In the genomic region with DNA sequence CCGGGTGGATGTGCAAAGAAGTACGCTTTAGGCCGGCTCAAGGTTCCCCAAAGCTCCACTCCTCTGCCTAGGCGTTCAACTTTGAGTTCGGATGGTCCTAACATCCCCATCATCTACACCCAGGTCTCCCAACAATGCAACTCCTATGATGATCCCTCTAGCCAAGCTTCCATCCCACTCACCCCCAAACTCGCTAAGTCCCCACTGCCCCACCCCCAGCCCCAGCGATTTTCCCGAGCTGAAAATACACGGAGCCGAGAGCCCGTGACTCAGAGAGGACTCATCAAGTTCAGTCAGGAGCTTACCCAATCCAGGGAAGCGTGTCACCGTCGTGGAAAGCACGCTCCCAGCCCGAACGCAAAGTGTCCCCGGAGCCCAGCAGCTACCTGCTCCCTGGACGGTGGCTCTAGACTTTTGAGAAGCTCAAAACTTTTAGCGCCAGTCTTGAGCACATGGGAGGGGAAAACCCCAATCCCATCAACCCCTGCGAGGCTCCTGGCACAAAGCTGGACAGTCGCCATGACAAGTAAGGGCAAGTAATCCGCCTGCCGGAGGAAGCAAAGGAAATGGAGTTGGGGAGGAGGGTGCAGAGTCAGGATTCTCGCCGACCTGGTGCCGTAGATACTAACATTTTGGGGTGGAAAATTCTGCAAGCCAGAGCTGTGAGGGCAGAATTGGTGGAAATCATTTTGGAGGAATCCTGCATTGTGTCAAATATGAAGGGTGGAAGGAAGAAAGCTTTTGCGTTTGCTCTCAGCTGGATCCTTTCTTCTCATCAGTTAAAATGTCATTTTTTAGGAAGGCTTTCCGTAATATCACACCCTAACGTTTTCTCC, we compare ENCODE assay signal across 2 cellular contexts.
A peak's percentile ranks its signal among the peaks of the same experiment; 100 is the strongest.
TF ChIP-seq lines count a peak whose summit lies in the region.

TP53 (minus strand) TSS at position 419 of the 836 bp plus-strand sequence. CDS start 10,896 bp downstream, outside the sequence.

TF ChIP-seq in HEK293, 187 proteins besides CTCF, POLR2A, EP300 and RAD21 (continued from another document and continues in another):
- TF ChIP-seq, protein P1, sequence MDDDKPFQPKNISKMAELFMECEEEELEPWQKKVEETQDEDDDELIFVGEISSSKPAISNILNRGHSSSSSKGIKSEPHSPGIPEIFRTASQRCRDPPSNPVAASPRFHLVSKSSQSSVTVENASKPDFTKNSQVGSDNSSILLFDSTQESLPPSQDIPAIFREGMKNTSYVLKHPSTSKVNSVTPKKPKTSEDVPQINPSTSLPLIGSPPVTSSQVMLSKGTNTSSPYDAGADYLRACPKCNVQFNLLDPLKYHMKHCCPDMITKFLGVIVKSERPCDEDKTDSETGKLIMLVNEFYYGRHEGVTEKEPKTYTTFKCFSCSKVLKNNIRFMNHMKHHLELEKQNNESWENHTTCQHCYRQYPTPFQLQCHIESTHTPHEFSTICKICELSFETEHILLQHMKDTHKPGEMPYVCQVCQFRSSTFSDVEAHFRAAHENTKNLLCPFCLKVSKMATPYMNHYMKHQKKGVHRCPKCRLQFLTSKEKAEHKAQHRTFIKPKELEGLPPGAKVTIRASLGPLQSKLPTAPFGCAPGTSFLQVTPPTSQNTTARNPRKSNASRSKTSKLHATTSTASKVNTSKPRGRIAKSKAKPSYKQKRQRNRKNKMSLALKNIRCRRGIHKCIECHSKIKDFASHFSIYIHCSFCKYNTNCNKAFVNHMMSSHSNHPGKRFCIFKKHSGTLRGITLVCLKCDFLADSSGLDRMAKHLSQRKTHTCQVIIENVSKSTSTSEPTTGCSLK (tag by site-specific recombination; IDR thresholded peaks at IDR 0.05): no peak
- TF ChIP-seq ZNF473 (tag by site-specific recombination; IDR thresholded peaks at IDR 0.05) (no peak), ZNF366 (tag by site-specific recombination; conservative IDR thresholded peaks at IDR 0.05) (peak; percentile 97), ZNF501 (tag by site-specific recombination; IDR thresholded peaks at IDR 0.05) (peak; percentile 20; the same call in 1 of the 2 replicates), OSR2 (tag by site-specific recombination; IDR thresholded peaks at IDR 0.05) (peak; percentile 74), TRIM28 (IDR thresholded peaks at IDR 0.05; ENCODE audit: borderline replicate concordance, low read length) (no peak), ZNF10 (tag by site-specific recombination; IDR thresholded peaks at IDR 0.05) (no peak), ZNF391 (tag by site-specific recombination; IDR thresholded peaks at IDR 0.05; ENCODE audit: borderline replicate concordance, low read depth) (peak; percentile 55; the same call in 1 of the 2 replicates), ZNF138 (tag by site-specific recombination; IDR thresholded peaks at IDR 0.05; ENCODE audit: borderline replicate concordance) (no peak), EGR2 (tag by site-specific recombination; IDR thresholded peaks at IDR 0.05; ENCODE audit: low read depth) (no peak), ZNF544 (tag by site-specific recombination; IDR thresholded peaks at IDR 0.05) (no peak), ZBTB17 (tag by site-specific recombination; IDR thresholded peaks at IDR 0.05) (peak; percentile 90), HOXA7 (CRISPR knock-in tag; IDR thresholded peaks at IDR 0.05; ENCODE audit: borderline replicate concordance) (no peak), ZSCAN30 (tag by site-specific recombination; IDR thresholded peaks at IDR 0.05) (no peak), ZSCAN18 (tag by site-specific recombination; IDR thresholded peaks at IDR 0.05) (no peak), ZBTB7A (tag by site-specific recombination; IDR thresholded peaks at IDR 0.05; ENCODE audit: low read depth) (no peak), ZNF701 (tag by site-specific recombination; IDR thresholded peaks at IDR 0.05) (no peak)
- TF ChIP-seq, protein P2, sequence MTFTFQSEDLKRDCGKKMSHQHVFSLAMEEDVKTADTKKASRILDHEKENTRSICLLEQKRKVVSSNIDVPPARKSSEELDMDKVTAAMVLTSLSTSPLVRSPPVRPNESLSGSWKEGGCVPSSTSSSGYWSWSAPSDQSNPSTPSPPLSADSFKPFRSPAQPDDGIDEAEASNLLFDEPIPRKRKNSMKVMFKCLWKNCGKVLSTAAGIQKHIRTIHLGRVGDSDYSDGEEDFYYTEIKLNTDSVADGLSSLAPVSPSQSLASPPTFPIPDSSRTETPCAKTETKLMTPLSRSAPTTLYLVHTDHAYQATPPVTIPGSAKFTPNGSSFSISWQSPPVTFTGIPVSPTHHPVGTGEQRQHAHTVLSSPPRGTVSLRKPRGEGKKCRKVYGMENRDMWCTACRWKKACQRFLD (tag by site-specific recombination; IDR thresholded peaks at IDR 0.05): no peak
- TF ChIP-seq, protein P3, sequence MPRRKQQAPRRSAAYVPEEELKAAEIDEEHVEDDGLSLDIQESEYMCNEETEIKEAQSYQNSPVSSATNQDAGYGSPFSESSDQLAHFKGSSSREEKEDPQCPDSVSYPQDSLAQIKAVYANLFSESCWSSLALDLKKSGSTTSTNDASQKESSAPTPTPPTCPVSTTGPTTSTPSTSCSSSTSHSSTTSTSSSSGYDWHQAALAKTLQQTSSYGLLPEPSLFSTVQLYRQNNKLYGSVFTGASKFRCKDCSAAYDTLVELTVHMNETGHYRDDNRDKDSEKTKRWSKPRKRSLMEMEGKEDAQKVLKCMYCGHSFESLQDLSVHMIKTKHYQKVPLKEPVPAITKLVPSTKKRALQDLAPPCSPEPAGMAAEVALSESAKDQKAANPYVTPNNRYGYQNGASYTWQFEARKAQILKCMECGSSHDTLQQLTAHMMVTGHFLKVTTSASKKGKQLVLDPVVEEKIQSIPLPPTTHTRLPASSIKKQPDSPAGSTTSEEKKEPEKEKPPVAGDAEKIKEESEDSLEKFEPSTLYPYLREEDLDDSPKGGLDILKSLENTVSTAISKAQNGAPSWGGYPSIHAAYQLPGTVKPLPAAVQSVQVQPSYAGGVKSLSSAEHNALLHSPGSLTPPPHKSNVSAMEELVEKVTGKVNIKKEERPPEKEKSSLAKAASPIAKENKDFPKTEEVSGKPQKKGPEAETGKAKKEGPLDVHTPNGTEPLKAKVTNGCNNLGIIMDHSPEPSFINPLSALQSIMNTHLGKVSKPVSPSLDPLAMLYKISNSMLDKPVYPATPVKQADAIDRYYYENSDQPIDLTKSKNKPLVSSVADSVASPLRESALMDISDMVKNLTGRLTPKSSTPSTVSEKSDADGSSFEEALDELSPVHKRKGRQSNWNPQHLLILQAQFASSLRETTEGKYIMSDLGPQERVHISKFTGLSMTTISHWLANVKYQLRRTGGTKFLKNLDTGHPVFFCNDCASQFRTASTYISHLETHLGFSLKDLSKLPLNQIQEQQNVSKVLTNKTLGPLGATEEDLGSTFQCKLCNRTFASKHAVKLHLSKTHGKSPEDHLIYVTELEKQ (tag by site-specific recombination; IDR thresholded peaks at IDR 0.05; ENCODE audit: borderline replicate concordance): no peak

TF ChIP-seq in GM12878, 131 proteins besides CTCF, POLR2A, EP300 and RAD21 (continued from another document and continues in another):
- TF ChIP-seq, protein P4, sequence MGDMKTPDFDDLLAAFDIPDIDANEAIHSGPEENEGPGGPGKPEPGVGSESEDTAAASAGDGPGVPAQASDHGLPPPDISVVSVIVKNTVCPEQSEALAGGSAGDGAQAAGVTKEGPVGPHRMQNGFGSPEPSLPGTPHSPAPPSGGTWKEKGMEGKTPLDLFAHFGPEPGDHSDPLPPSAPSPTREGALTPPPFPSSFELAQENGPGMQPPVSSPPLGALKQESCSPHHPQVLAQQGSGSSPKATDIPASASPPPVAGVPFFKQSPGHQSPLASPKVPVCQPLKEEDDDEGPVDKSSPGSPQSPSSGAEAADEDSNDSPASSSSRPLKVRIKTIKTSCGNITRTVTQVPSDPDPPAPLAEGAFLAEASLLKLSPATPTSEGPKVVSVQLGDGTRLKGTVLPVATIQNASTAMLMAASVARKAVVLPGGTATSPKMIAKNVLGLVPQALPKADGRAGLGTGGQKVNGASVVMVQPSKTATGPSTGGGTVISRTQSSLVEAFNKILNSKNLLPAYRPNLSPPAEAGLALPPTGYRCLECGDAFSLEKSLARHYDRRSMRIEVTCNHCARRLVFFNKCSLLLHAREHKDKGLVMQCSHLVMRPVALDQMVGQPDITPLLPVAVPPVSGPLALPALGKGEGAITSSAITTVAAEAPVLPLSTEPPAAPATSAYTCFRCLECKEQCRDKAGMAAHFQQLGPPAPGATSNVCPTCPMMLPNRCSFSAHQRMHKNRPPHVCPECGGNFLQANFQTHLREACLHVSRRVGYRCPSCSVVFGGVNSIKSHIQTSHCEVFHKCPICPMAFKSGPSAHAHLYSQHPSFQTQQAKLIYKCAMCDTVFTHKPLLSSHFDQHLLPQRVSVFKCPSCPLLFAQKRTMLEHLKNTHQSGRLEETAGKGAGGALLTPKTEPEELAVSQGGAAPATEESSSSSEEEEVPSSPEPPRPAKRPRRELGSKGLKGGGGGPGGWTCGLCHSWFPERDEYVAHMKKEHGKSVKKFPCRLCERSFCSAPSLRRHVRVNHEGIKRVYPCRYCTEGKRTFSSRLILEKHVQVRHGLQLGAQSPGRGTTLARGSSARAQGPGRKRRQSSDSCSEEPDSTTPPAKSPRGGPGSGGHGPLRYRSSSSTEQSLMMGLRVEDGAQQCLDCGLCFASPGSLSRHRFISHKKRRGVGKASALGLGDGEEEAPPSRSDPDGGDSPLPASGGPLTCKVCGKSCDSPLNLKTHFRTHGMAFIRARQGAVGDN (IDR thresholded peaks at IDR 0.05): peak; percentile 84
- TF ChIP-seq MAX (IDR thresholded peaks at IDR 0.05; ENCODE audit: low read depth, low read length) (peak; percentile 88), SMC3 (IDR thresholded peaks at IDR 0.05; ENCODE audit: borderline replicate concordance, low read length) (no peak), SMAD1 (IDR thresholded peaks at IDR 0.05; ENCODE audit: low read depth, partially characterized antibody) (peak; percentile 43), WRNIP1 (IDR thresholded peaks at IDR 0.05; ENCODE audit: borderline replicate concordance, low read depth, low read length) (no peak), RBBP5 (conservative IDR thresholded peaks at IDR 0.05) (no peak), CBFB (IDR thresholded peaks at IDR 0.05; ENCODE audit: low read depth) (peak; percentile 79), IRF5 (IDR thresholded peaks at IDR 0.05; ENCODE audit: borderline replicate concordance) (no peak), MTA2 (IDR thresholded peaks at IDR 0.05; ENCODE audit: low read depth) (no peak), YY1 (IDR thresholded peaks at IDR 0.05; ENCODE audit: low read depth, low read length) (peak; percentile 100)
- TF ChIP-seq, protein P5, sequence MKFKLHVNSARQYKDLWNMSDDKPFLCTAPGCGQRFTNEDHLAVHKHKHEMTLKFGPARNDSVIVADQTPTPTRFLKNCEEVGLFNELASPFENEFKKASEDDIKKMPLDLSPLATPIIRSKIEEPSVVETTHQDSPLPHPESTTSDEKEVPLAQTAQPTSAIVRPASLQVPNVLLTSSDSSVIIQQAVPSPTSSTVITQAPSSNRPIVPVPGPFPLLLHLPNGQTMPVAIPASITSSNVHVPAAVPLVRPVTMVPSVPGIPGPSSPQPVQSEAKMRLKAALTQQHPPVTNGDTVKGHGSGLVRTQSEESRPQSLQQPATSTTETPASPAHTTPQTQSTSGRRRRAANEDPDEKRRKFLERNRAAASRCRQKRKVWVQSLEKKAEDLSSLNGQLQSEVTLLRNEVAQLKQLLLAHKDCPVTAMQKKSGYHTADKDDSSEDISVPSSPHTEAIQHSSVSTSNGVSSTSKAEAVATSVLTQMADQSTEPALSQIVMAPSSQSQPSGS (IDR thresholded peaks at IDR 0.05; ENCODE audit: low read length): no peak
- TF ChIP-seq, protein P6, sequence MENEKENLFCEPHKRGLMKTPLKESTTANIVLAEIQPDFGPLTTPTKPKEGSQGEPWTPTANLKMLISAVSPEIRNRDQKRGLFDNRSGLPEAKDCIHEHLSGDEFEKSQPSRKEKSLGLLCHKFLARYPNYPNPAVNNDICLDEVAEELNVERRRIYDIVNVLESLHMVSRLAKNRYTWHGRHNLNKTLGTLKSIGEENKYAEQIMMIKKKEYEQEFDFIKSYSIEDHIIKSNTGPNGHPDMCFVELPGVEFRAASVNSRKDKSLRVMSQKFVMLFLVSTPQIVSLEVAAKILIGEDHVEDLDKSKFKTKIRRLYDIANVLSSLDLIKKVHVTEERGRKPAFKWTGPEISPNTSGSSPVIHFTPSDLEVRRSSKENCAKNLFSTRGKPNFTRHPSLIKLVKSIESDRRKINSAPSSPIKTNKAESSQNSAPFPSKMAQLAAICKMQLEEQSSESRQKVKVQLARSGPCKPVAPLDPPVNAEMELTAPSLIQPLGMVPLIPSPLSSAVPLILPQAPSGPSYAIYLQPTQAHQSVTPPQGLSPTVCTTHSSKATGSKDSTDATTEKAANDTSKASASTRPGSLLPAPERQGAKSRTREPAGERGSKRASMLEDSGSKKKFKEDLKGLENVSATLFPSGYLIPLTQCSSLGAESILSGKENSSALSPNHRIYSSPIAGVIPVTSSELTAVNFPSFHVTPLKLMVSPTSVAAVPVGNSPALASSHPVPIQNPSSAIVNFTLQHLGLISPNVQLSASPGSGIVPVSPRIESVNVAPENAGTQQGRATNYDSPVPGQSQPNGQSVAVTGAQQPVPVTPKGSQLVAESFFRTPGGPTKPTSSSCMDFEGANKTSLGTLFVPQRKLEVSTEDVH (IDR thresholded peaks at IDR 0.05; ENCODE audit: low read depth, partially characterized antibody): peak; percentile 47
- TF ChIP-seq, protein P7, sequence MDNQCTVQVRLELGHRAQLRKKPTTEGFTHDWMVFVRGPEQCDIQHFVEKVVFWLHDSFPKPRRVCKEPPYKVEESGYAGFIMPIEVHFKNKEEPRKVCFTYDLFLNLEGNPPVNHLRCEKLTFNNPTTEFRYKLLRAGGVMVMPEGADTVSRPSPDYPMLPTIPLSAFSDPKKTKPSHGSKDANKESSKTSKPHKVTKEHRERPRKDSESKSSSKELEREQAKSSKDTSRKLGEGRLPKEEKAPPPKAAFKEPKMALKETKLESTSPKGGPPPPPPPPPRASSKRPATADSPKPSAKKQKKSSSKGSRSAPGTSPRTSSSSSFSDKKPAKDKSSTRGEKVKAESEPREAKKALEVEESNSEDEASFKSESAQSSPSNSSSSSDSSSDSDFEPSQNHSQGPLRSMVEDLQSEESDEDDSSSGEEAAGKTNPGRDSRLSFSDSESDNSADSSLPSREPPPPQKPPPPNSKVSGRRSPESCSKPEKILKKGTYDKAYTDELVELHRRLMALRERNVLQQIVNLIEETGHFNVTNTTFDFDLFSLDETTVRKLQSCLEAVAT (IDR thresholded peaks at IDR 0.05): peak; percentile 56
